ENCODE assay signal across 12 cellular contexts in genomic region chr13:36801035-36801434, GRCh38.
"Had no signal": no experiment of that assay in that cellular context is flagged by ENCODE, and none has a peak within 500 bp of the region (broad histone marks: within the 10 kb centered on the region; RNA-seq: fewer than 3 reads in every experiment).

No MANE protein-coding gene starts in this region.

- H3K27ac ChIP-seq: body of pancreas, stomach, uterus had no signal

- H3K27me3 ChIP-seq: body of pancreas, stomach, uterus had no signal

- H3K36me3 ChIP-seq: stomach, uterus had no signal

- DNase-seq: amniotic stem cell, body of pancreas, dermis blood vessel endothelial cell, glutamatergic neuron, mucosa of descending colon, natural killer cell, right cardiac atrium, small intestine, stomach, uterus had no signal

- H3K4me1 ChIP-seq: body of pancreas, stomach, uterus had no signal

- H3K4me3 ChIP-seq: body of pancreas, mucosa of descending colon, stomach, uterus had no signal

- ATAC-seq: activated CD4-positive, CD25-positive, alpha-beta regulatory T cell treated with anti-CD3 and anti-CD28 coated beads, Interleukin-2, amount 50 U/mL, for 24 hours; activated naive CD4-positive, alpha-beta T cell treated with anti-CD3 and anti-CD28 coated beads, Interleukin-2, amount 50 U/mL, for 72 hours; body of pancreas; mucosa of descending colon; natural killer cell; right cardiac atrium had no signal

- H3K9me3 ChIP-seq: body of pancreas, mucosa of descending colon, stomach, uterus had no signal
